Comparison of ENCODE assay signal across 13 cellular contexts in genomic region chr5:138955013-138955660, GRCh38.
DNase-seq lines count a peak whose midpoint lies in the region; ATAC-seq, FAIRE-seq and TF ChIP-seq lines count a peak whose summit lies in the region.
"Had no signal": no experiment of that assay in that cellular context is flagged by ENCODE, and none has a peak within 500 bp of the region (broad histone marks: within the 10 kb centered on the region; RNA-seq: fewer than 3 reads in every experiment).

No MANE protein-coding gene starts in this region.

- H3K4me2 ChIP-seq in DND-41 (ENCODE audit: insufficient read depth, low read length) (no peak overlapping the region), fibroblast of lung (ENCODE audit: extremely low read depth, insufficient read depth, low read length) (peak overlapping the region; percentile 32)

- intact Hi-C loops in posterior cingulate gyrus (cut with DNase I) = loop anchor here (10.0 kb wide), 1 partner anchor 200 kb away; the partner anchor contains the start of gene CTNNA1

- H3K4me1 ChIP-seq in DND-41 (ENCODE audit: insufficient read depth, low read length) (peaks cover 28% of the 10 kb centered on the region), fibroblast of lung (ENCODE audit: control insufficient read depth, extremely low read depth, insufficient read depth, low read length) (peaks cover 23% of the 10 kb centered on the region)

- H2AFZ ChIP-seq in DND-41 (ENCODE audit: low read depth, low read length) = no peak overlapping the region
- H2AFZ ChIP-seq in fibroblast of lung (ENCODE audit: low read length) = no peak overlapping the region

- no peaks in the 10 kb centered on the region for H3K9me3 Mint-ChIP-seq in activated T-cell treated with anti-CD3 and anti-CD28 coated beads, Interleukin-2, amount 50 U/mL, for 4 hours
- H3K9me3 Mint-ChIP-seq: activated naive CD8-positive, alpha-beta T cell treated with anti-CD3 and anti-CD28 coated beads, Interleukin-2, amount 10 ng/mL, durations not matched to agents 7 days and 5 days had no signal

- H3K4me3 Mint-ChIP-seq in activated T-cell treated with anti-CD3 and anti-CD28 coated beads, Interleukin-2, amount 50 U/mL, for 4 hours = no peak overlapping the region
- H3K4me3 Mint-ChIP-seq: activated naive CD8-positive, alpha-beta T cell treated with anti-CD3 and anti-CD28 coated beads, Interleukin-2, amount 10 ng/mL, durations not matched to agents 7 days and 5 days had no signal

- peaks cover 19% of the 10 kb centered on the region for H3K4me1 Mint-ChIP-seq in activated T-cell treated with anti-CD3 and anti-CD28 coated beads, Interleukin-2, amount 50 U/mL, for 4 hours (ENCODE audit: low read depth)

- FAIRE-seq in H54 (lab: Jason Lieb, UNC) = no peak
- FAIRE-seq: frontal cortex, TTC549 had no signal

- H3K4me3 ChIP-seq in DND-41 (ENCODE audit: low read depth in 1 of 2, low read length in 2 of 2) (no peak overlapping the region), fibroblast of lung (replicated peaks in 1 of 4; ENCODE audit: control extremely low read depth in 1 of 4, insufficient read depth in 1 of 4, low read depth in 3 of 4, low read length in 4 of 4) (no peak overlapping the region)
- H3K4me3 ChIP-seq: ovary had no signal

- H3K27me3 Mint-ChIP-seq in activated T-cell treated with anti-CD3 and anti-CD28 coated beads, Interleukin-2, amount 50 U/mL, for 4 hours (ENCODE audit: low read depth) = no peaks in the 10 kb centered on the region
- H3K27me3 Mint-ChIP-seq: activated naive CD8-positive, alpha-beta T cell treated with anti-CD3 and anti-CD28 coated beads, Interleukin-2, amount 10 ng/mL, durations not matched to agents 7 days and 5 days had no signal

- no peaks in the 10 kb centered on the region for H4K20me1 ChIP-seq in DND-41 (ENCODE audit: insufficient read depth, low read length)
- H4K20me1 ChIP-seq in fibroblast of lung (ENCODE audit: control insufficient read depth, extremely low read depth, insufficient read depth, low read length) = no peaks in the 10 kb centered on the region

- H3K36me3 ChIP-seq in DND-41 (ENCODE audit: insufficient read depth, low read length) (0 out of 2 replicates have a peak, but pooled peaks cover 4% of the 10 kb centered on the region), fibroblast of lung (ENCODE audit: control insufficient read depth, insufficient read depth, low read length) (no peaks in the 10 kb centered on the region)
- H3K36me3 ChIP-seq: ovary had no signal

- no peak for TF ChIP-seq CTCF in DND-41 (IDR thresholded peaks at IDR 0.05; ENCODE audit: borderline replicate concordance, extremely low read depth, low read length, poor library complexity, severe bottlenecking)
- no peak for TF ChIP-seq CTCF in fibroblast of lung (conservative IDR thresholded peaks at IDR 0.05 in 1 of 2, IDR thresholded peaks at IDR 0.05 in 1 of 2; ENCODE audit: low read depth in 1 of 2, low read length in 2 of 2)

- H3K9ac ChIP-seq in DND-41 (ENCODE audit: low read depth, low read length) = no peak overlapping the region
- no peak overlapping the region for H3K9ac ChIP-seq in fibroblast of lung (ENCODE audit: insufficient read depth, low read length)

- H3K79me2 ChIP-seq in DND-41 (ENCODE audit: insufficient read depth, low read length) (no peaks in the 10 kb centered on the region), fibroblast of lung (ENCODE audit: control insufficient read depth, insufficient read depth, low read length) (no peaks in the 10 kb centered on the region)

- no peak for ATAC-seq in DND-41 (ENCODE audit: insufficient read depth, low read depth)
- ATAC-seq in activated CD4-positive, CD25-positive, alpha-beta regulatory T cell treated with anti-CD3 and anti-CD28 coated beads, Interleukin-2, amount 50 U/mL, for 24 hours = no peak
- ATAC-seq in activated T-cell treated with anti-CD3 and anti-CD28 coated beads, Interleukin-2, amount 50 U/mL, for 4 hours = no peak

- H3K36me3 Mint-ChIP-seq in activated T-cell treated with anti-CD3 and anti-CD28 coated beads, Interleukin-2, amount 50 U/mL, for 4 hours (ENCODE audit: insufficient read depth) = peaks cover 3% of the 10 kb centered on the region
- H3K36me3 Mint-ChIP-seq: activated naive CD8-positive, alpha-beta T cell treated with anti-CD3 and anti-CD28 coated beads, Interleukin-2, amount 10 ng/mL, durations not matched to agents 7 days and 5 days had no signal

- no peak for TF ChIP-seq POLR2A in H54 (IDR thresholded peaks at IDR 0.05; ENCODE audit: low read depth, low read length)

- no peaks in the 10 kb centered on the region for H3K27me3 ChIP-seq in DND-41 (ENCODE audit: insufficient read depth, low read length, poor library complexity)
- H3K27me3 ChIP-seq in fibroblast of lung (ENCODE audit: control insufficient read depth, insufficient read depth, low read length) = no peaks in the 10 kb centered on the region
- H3K27me3 ChIP-seq: ovary had no signal

- H3K9me3 ChIP-seq in DND-41 (ENCODE audit: insufficient read depth, low read length, severe bottlenecking) = no peaks in the 10 kb centered on the region
- no peaks in the 10 kb centered on the region for H3K9me3 ChIP-seq in fibroblast of lung (ENCODE audit: control insufficient read depth, insufficient read depth, low read depth, low read length)
- H3K9me3 ChIP-seq: ovary had no signal

- H3K27ac ChIP-seq in DND-41 (ENCODE audit: low read length) (peak overlapping the region; percentile 75; the same call in 1 of the 2 replicates), fibroblast of lung (ENCODE audit: insufficient read depth, low read length) (no peak overlapping the region)

- DNase-seq in DND-41 = no peak
- peak; percentile 100 for DNase-seq in NCI-H69 (lab: John Stamatoyannopoulos, UW)
- DNase-seq in fibroblast of lung (ENCODE audit: low read depth in 2 of 2) = peak in 1 of 2 donors; percentile 84
- peak in 8 of 10 donors; percentile 46 to 94 (median 60) for DNase-seq in posterior cingulate gyrus
- no peak for DNase-seq in islet precursor cell
- DNase-seq in H54 (ENCODE audit: insufficient read length, low spot score) = no peak
- DNase-seq in activated T-cell treated with anti-CD3 and anti-CD28 coated beads, Interleukin-2, amount 50 U/mL, for 4 hours = no peak
- DNase-seq: activated naive CD8-positive, alpha-beta T cell treated with anti-CD3 and anti-CD28 coated beads, Interleukin-2, amount 10 ng/mL, durations not matched to agents 7 days and 5 days; NCI-H1105 had no signal

Comparison
In these comparisons a context has a peak if more than half of its experiments do, and no peak if none do; other contexts are left out.
1. DNase-seq: peak in NCI-H69 (single experiment) and posterior cingulate gyrus (8 of 10); none in DND-41 (single experiment), islet precursor cell (single experiment), H54 (single experiment) and activated T-cell treated with anti-CD3 and anti-CD28 coated beads, Interleukin-2, amount 50 U/mL, for 4 hours (single experiment).